ENCODE assay signal across 8 cellular contexts in the genomic region with DNA sequence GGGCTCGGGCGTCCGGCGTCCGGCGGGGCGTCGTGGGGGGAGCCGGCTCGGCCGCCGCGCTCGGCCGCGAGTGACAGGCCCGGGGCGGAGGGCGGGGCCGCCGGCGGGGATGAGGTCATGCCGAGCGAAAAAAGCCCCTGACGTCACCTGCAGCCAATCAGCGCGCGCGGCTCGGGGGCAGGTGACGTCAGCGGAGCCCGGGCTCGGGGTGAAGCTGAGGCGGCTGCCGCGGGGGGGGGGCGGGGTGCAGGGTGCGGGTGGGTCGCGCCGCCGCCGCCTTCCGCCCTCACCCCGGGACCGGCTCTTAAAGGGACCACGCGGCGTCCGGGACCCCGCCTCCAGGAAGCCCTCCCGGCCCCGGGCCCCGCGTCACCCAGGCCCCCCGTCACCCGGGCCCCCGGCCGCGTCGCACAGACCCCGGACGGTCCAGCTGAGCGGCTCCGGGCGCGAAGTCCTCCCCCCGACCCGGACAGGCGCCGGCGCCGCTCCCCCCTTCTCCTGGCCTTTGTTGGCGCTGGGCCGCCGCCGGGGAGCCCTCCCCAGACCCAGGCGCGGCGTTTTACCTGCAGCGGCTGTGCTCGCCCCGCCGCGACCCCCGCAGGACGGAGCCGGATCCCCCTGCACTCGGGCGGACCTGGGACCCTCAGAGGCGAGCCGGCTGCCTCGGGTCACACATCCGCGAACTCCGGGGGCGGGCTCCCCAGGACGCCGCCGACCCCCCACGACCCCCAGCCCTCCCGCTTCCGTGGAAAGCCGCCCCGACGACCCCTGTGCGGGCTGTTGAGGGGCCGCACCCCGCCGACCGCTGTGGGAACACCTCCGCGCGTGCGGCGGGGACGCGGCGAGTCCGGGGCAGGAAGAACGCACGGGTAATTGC. TPM values are rescaled to one million over a fixed set of nuclear protein-coding genes. Genes with fewer than 3 reads are reported as not detected.
A peak's percentile ranks its signal among the peaks of the same experiment; 100 is the strongest.
DNase-seq lines count a peak whose midpoint lies in the region; ATAC-seq and TF ChIP-seq lines count a peak whose summit lies in the region.

A gene with protein sequence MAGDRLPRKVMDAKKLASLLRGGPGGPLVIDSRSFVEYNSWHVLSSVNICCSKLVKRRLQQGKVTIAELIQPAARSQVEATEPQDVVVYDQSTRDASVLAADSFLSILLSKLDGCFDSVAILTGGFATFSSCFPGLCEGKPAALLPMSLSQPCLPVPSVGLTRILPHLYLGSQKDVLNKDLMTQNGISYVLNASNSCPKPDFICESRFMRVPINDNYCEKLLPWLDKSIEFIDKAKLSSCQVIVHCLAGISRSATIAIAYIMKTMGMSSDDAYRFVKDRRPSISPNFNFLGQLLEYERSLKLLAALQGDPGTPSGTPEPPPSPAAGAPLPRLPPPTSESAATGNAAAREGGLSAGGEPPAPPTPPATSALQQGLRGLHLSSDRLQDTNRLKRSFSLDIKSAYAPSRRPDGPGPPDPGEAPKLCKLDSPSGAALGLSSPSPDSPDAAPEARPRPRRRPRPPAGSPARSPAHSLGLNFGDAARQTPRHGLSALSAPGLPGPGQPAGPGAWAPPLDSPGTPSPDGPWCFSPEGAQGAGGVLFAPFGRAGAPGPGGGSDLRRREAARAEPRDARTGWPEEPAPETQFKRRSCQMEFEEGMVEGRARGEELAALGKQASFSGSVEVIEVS (minus strand): TSS at position 72 of the 877 bp plus-strand sequence. CDS start 6,445 bp downstream, outside the sequence.

- no peaks in the 10 kb centered on the region for H3K9me3 ChIP-seq in naive thymus-derived CD4-positive, alpha-beta T cell (ENCODE audit: control insufficient read depth in 2 of 3, low read length in 3 of 3)

- peak; percentile 99 for DNase-seq in AG08396 (ENCODE audit: low spot score)
- DNase-seq in RPMI7951 (ENCODE audit: low read depth) = peak; percentile 67
- DNase-seq in activated effector memory CD4-positive, alpha-beta T cell treated with anti-CD3 and anti-CD28 coated beads, Interleukin-2, amount 50 U/mL, for 16 hours = peak; percentile 97
- DNase-seq in fibroblast of peridontal ligament (ENCODE audit: extremely low read depth) = peak; percentile 68
- peak; percentile 91 to 97 (median 94) for DNase-seq in naive thymus-derived CD4-positive, alpha-beta T cell
- peak; percentile 80 for DNase-seq in stimulated activated CD8-positive, alpha-beta memory T cell treated with anti-CD3 and anti-CD28 coated beads, Interleukin-7, amount 100 ng/mL, for 24 hours (ENCODE audit: low read depth)

- peak within 1 kb of the TSS; percentile 63 for H3K4me3 ChIP-seq in naive thymus-derived CD4-positive, alpha-beta T cell (ENCODE audit: low read length)

- POLR2A ChIA-PET in naive thymus-derived CD4-positive, alpha-beta T cell (lab: Charles Lee) = interaction anchor here (3.2 to 3.4 kb wide), 2 partner anchors 17 to 26 kb away, joined by 21 to 26 read pairs; no protein-coding TSS in a partner anchor

- H3K36me3 ChIP-seq in naive thymus-derived CD4-positive, alpha-beta T cell (ENCODE audit: control insufficient read depth in 2 of 3, insufficient read depth in 3 of 3, low read length in 3 of 3) = peaks cover 0 to 6% (median 0%) of the 10 kb centered on the region in 3 experiments

- H3K27ac Mint-ChIP-seq in naive thymus-derived CD4-positive, alpha-beta T cell = peak within 1 kb of the TSS in 7 of 9 donors; percentile 43 to 91 (median 84)

- H3K36me3 Mint-ChIP-seq in naive thymus-derived CD4-positive, alpha-beta T cell = no peaks in the 10 kb centered on the region

- CTCF ChIA-PET in naive thymus-derived CD4-positive, alpha-beta T cell (lab: Charles Lee) = interaction anchor here (0.6 to 2.8 kb wide), 6 partner anchors 8 to 279 kb away, joined by 3 to 30 read pairs (median 6); a partner anchor contains a TSS

- peak within 1 kb of the TSS; percentile 90 for H3K27ac ChIP-seq in naive thymus-derived CD4-positive, alpha-beta T cell (ENCODE audit: low read depth, low read length)

- intact Hi-C loops in naive thymus-derived CD4-positive, alpha-beta T cell (cut with micrococcal nuclease) = loop anchor here (2.0 to 10.0 kb wide), 6 partner anchors 35 to 830 kb away; a partner anchor contains a TSS

- H3K4me1 Mint-ChIP-seq in naive thymus-derived CD4-positive, alpha-beta T cell = peaks cover 2 to 22% (median 9%) of the 10 kb centered on the region in 7 donors

- H3K27me3 ChIP-seq in naive thymus-derived CD4-positive, alpha-beta T cell (ENCODE audit: control insufficient read depth in 2 of 2, insufficient read depth in 2 of 2, low read length in 2 of 2) = no peaks in the 10 kb centered on the region

- peak within 1 kb of the TSS; percentile 7 to 87 (median 82) for H3K4me3 Mint-ChIP-seq in naive thymus-derived CD4-positive, alpha-beta T cell

- H3K4me1 ChIP-seq in naive thymus-derived CD4-positive, alpha-beta T cell (ENCODE audit: control insufficient read depth in 2 of 2, insufficient read depth in 2 of 2, low read length in 2 of 2) = peaks cover 25 to 32% of the 10 kb centered on the region in 2 donors

- peaks cover 0 to 41% (median 3%) of the 10 kb centered on the region in 5 donors for H3K27me3 Mint-ChIP-seq in naive thymus-derived CD4-positive, alpha-beta T cell

- TF ChIP-seq RAD21 in Ishikawa (IDR thresholded peaks at IDR 0.05; ENCODE audit: low read depth) = no peak

- H3K9me3 Mint-ChIP-seq in naive thymus-derived CD4-positive, alpha-beta T cell = no peaks in the 10 kb centered on the region

- peak; percentile 65 for ATAC-seq in GM19351 (IDR thresholded peaks at IDR 0.05; ENCODE audit: unreplicated experiment)
- ATAC-seq in naive thymus-derived CD4-positive, alpha-beta T cell = peak; percentile 74

- no peak for TF ChIP-seq EP300 in Ishikawa (IDR thresholded peaks at IDR 0.05; ENCODE audit: borderline replicate concordance)

TF ChIP-seq in Ishikawa, 13 proteins besides CTCF, POLR2A, EP300 and RAD21:
- TF ChIP-seq TEAD4 (IDR thresholded peaks at IDR 0.05) = no peak
- TF ChIP-seq EGR1 (IDR thresholded peaks at IDR 0.05) = no peak
- TF ChIP-seq FOXM1 (IDR thresholded peaks at IDR 0.05; ENCODE audit: borderline replicate concordance, low read depth) = no peak
- peak; percentile 88 for TF ChIP-seq ZBTB7A (IDR thresholded peaks at IDR 0.05; ENCODE audit: low read depth)
- peak; percentile 75 for TF ChIP-seq CREB1 (IDR thresholded peaks at IDR 0.05; ENCODE audit: low read depth)
- TF ChIP-seq, protein P1, sequence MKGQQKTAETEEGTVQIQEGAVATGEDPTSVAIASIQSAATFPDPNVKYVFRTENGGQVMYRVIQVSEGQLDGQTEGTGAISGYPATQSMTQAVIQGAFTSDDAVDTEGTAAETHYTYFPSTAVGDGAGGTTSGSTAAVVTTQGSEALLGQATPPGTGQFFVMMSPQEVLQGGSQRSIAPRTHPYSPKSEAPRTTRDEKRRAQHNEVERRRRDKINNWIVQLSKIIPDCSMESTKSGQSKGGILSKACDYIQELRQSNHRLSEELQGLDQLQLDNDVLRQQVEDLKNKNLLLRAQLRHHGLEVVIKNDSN (IDR thresholded peaks at IDR 0.05) = peak; percentile 38; the same call in 1 of the 2 replicates
- TF ChIP-seq TCF12 (IDR thresholded peaks at IDR 0.05; ENCODE audit: low read depth) = 0 out of 2 replicates have a peak, but pooled peaks have one; percentile 29

RNA-seq across cellular contexts. Expression of the gene that starts here (rescaled TPM):
- 0.10 and 0.24 TPM in 2 replicates for total RNA-seq in RPMI7951 (2014; rRNA removed; shearing (Covaris generic))
- total RNA-seq in naive thymus-derived CD4-positive, alpha-beta T cell = 10 to 100 TPM in 2 of 5 experiments, 1 to 10 TPM in 2, under 1 TPM in 1; 0.41 to 79.3 (median 4.4) TPM
- polyA plus RNA-seq in naive thymus-derived CD4-positive, alpha-beta T cell = under 1 TPM; 0.22 to 0.35 TPM

Comparison
In these comparisons a context has a peak if more than half of its experiments do, and no peak if none do; other contexts are left out.
1. Peak in every context shown above with its lines: DNase-seq, ATAC-seq, H3K4me3 ChIP-seq and H3K27ac ChIP-seq.
2. Peak in DNase-seq in RPMI7951; RNA of the gene not detected or under 1 TPM.